Comparison of ENCODE assay signal across 23 cellular contexts in genomic region chr1:155057104-155057503, GRCh38. TPM values are rescaled to one million over a fixed set of nuclear protein-coding genes. Genes with fewer than 3 reads are reported as not detected.
A peak's percentile ranks its signal among the peaks of the same experiment; 100 is the strongest.
DNase-seq lines count a peak whose midpoint lies in the region; TF ChIP-seq lines count a peak whose summit lies in the region.
"Had no signal": no experiment of that assay in that cellular context is flagged by ENCODE, and none has a peak within 500 bp of the region (broad histone marks: within the 10 kb centered on the region; RNA-seq: fewer than 3 reads in every experiment).

No MANE protein-coding gene starts in this region.

- H2AFZ ChIP-seq in KMS-11 (ENCODE audit: low read depth) (no peak overlapping the region), mesenchymal stem cell (ENCODE audit: low read depth, low read length) (no peak overlapping the region)

- H3K27ac ChIP-seq in KMS-11 (peak overlapping the region; percentile 14), RWPE1 (peak overlapping the region; percentile 36), mesenchymal stem cell (ENCODE audit: low read length, poor library complexity, severe bottlenecking) (no peak overlapping the region)
- H3K27ac ChIP-seq: BLaER1 had no signal

- CTCF ChIA-PET in RWPE1 (lab: Yijun Ruan, JAX): interaction anchor here (1.2 to 2.3 kb wide), 4 partner anchors 13 to 96 kb away, joined by 3 to 16 read pairs (median 6); partner anchors contain the start of gene PYGO2

- no peak overlapping the region for H2AK5ac ChIP-seq in mesenchymal stem cell (ENCODE audit: low read length, severe bottlenecking)

- H2BK5ac ChIP-seq in mesenchymal stem cell (ENCODE audit: low read depth, low read length, poor library complexity, severe bottlenecking): peak overlapping the region; percentile 1

- H3K27me3 ChIP-seq in KMS-11 (ENCODE audit: insufficient read depth, low read depth) (no peaks in the 10 kb centered on the region), mesenchymal stem cell (ENCODE audit: control insufficient read depth in 1 of 2, insufficient read depth in 1 of 2, low read length in 2 of 2) (no peaks in the 10 kb centered on the region)
- H3K27me3 ChIP-seq: BE2C, BLaER1 had no signal

- peaks cover 13% of the 10 kb centered on the region for H3K79me1 ChIP-seq in mesenchymal stem cell (replicated peaks; ENCODE audit: low read length, poor library complexity, severe bottlenecking)

- POLR2A ChIA-PET in RWPE1 (lab: Yijun Ruan, JAX; ENCODE audit: low non-redundant PET): no interaction called here

- no peak overlapping the region for H2BK120ac ChIP-seq in mesenchymal stem cell (ENCODE audit: low read depth, low read length)

- TF ChIP-seq CTCF in KMS-11 (conservative IDR thresholded peaks at IDR 0.05; ENCODE audit: low read depth, low read length): no peak
- TF ChIP-seq CTCF in RWPE1 (conservative IDR thresholded peaks at IDR 0.05; ENCODE audit: low read depth): no peak

- H3K36me3 ChIP-seq in KMS-11 (ENCODE audit: insufficient read depth) (no peaks in the 10 kb centered on the region; the same call in 1 of the 2 replicates), mesenchymal stem cell (ENCODE audit: control insufficient read depth in 1 of 2, insufficient read depth in 2 of 2, low read depth in 1 of 2, low read length in 2 of 2) (peaks cover 62 to 65% of the 10 kb centered on the region in 2 experiments)

- H3K4me1 ChIP-seq in KMS-11 (ENCODE audit: low read depth, poor library complexity, severe bottlenecking): peaks cover 49% of the 10 kb centered on the region
- H3K4me1 ChIP-seq in mesenchymal stem cell (ENCODE audit: control insufficient read depth, insufficient read depth, low read depth, low read length): peaks cover 10% of the 10 kb centered on the region
- H3K4me1 ChIP-seq: BE2C had no signal

- H4K91ac ChIP-seq in mesenchymal stem cell (ENCODE audit: low read length): no peak overlapping the region

- no peak overlapping the region for H2BK15ac ChIP-seq in mesenchymal stem cell (ENCODE audit: low read depth, poor library complexity, severe bottlenecking)

- H3K23ac ChIP-seq in mesenchymal stem cell (ENCODE audit: low read length in 2 of 2): no peak overlapping the region

- H4K20me1 ChIP-seq in KMS-11 (ENCODE audit: insufficient read depth): no peaks in the 10 kb centered on the region

- H2BK12ac ChIP-seq in mesenchymal stem cell (ENCODE audit: low read length in 2 of 2): no peak overlapping the region

- no peak overlapping the region for H3K14ac ChIP-seq in mesenchymal stem cell (ENCODE audit: low read length in 2 of 2)

- H3K9me3 ChIP-seq in mesenchymal stem cell (ENCODE audit: control insufficient read depth, low read length): no peaks in the 10 kb centered on the region
- H3K9me3 ChIP-seq: BE2C, BLaER1 had no signal

- H3K4me3 ChIP-seq in KMS-11 (IDR thresholded peaks at IDR 0.05; ENCODE audit: insufficient read depth, low read depth, low read length): no peak overlapping the region
- H3K4me3 ChIP-seq in mesenchymal stem cell (ENCODE audit: insufficient read depth in 1 of 2, low read depth in 1 of 2, low read length in 2 of 2): no peak overlapping the region
- H3K4me3 ChIP-seq: BLaER1 had no signal

- H3K4ac ChIP-seq in mesenchymal stem cell (ENCODE audit: low read depth in 1 of 2, low read length in 2 of 2): no peak overlapping the region

- no peak overlapping the region for H3K18ac ChIP-seq in mesenchymal stem cell (ENCODE audit: low read depth in 1 of 2, low read length in 2 of 2)

- WGBS in mesenchymal stem cell: 98% methylated on average over 8 of the region's 8 CpGs

- no peak overlapping the region for H4K8ac ChIP-seq in mesenchymal stem cell (ENCODE audit: low read length)

- H3K9ac ChIP-seq in KMS-11 (no peak overlapping the region), mesenchymal stem cell (ENCODE audit: low read length) (no peak overlapping the region)

- peak overlapping the region; percentile 5 for H3K4me2 ChIP-seq in KMS-11
- no peak overlapping the region for H3K4me2 ChIP-seq in mesenchymal stem cell (ENCODE audit: low read length, poor library complexity, severe bottlenecking)
- H3K4me2 ChIP-seq: BLaER1 had no signal

- DNase-seq in RWPE1 (ENCODE audit: low spot score): no peak
- DNase-seq in mesenchymal stem cell: no peak
- no peak for DNase-seq in activated gamma-delta T cell (lab: John Stamatoyannopoulos, UW)
- DNase-seq in cortex of kidney (lab: John Stamatoyannopoulos, UW): no peak
- DNase-seq: 8988T; ACHN; BE2C; C1 segment of cervical spinal cord; CD4-positive, alpha-beta memory T cell; CD4-positive, CD25-positive, alpha-beta regulatory T cell; CD8-positive, alpha-beta memory T cell; COR-L47; DMS 273 treated with DMSO at 0.1 percent for 48 hours; DMS153; DMS53; DMS79; DND-41; EL; GDM1 had no signal

- H3K79me2 ChIP-seq in KMS-11 (ENCODE audit: insufficient read depth, low read depth): peaks cover 6% of the 10 kb centered on the region; the same call in 1 of the 2 replicates

RNA-seq across cellular contexts. Expression of gene ADAM15, which starts 6.0 kb away (rescaled TPM):
- 32.8 TPM for polyA plus RNA-seq in mesenchymal stem cell (2013, experiment 1 of 2)
- polyA plus RNA-seq in mesenchymal stem cell (2013, experiment 2 of 2): 32.9 TPM

RNA-seq across cellular contexts. Expression of gene EFNA4, which starts 6.4 kb away (rescaled TPM):
- 14.2 TPM for polyA plus RNA-seq in mesenchymal stem cell (2013, experiment 1 of 2)
- 14.3 TPM for polyA plus RNA-seq in mesenchymal stem cell (2013, experiment 2 of 2)

RNA-seq across cellular contexts. Expression of gene EFNA3, which starts 21.5 kb away (rescaled TPM):
- 0.95 TPM for polyA plus RNA-seq in mesenchymal stem cell (2013, experiment 1 of 2)
- polyA plus RNA-seq in mesenchymal stem cell (2013, experiment 2 of 2): 1.3 TPM

RNA-seq across cellular contexts. Expression of gene DCST1, which starts 23.5 kb away (rescaled TPM):
- polyA plus RNA-seq in mesenchymal stem cell (2013, experiment 1 of 2): not detected
- polyA plus RNA-seq in mesenchymal stem cell (2013, experiment 2 of 2): not detected
- polyA plus RNA-seq: AG04450; CD14-positive monocyte; CD4-positive, alpha-beta memory T cell; CD4-positive, CD25-positive, alpha-beta regulatory T cell; CD8-positive, alpha-beta memory T cell had no signal

RNA-seq across cellular contexts. Expression of gene DCST2, which starts 23.5 kb away (rescaled TPM):
- 0.07 TPM for polyA plus RNA-seq in mesenchymal stem cell (2013, experiment 1 of 2)
- polyA plus RNA-seq in mesenchymal stem cell (2013, experiment 2 of 2): 0.08 TPM
- polyA plus RNA-seq: CD14-positive monocyte; CD4-positive, alpha-beta memory T cell; CD4-positive, CD25-positive, alpha-beta regulatory T cell; CD8-positive, alpha-beta memory T cell had no signal
